Comparison of ENCODE assay signal across 10 cellular contexts in the genomic region with DNA sequence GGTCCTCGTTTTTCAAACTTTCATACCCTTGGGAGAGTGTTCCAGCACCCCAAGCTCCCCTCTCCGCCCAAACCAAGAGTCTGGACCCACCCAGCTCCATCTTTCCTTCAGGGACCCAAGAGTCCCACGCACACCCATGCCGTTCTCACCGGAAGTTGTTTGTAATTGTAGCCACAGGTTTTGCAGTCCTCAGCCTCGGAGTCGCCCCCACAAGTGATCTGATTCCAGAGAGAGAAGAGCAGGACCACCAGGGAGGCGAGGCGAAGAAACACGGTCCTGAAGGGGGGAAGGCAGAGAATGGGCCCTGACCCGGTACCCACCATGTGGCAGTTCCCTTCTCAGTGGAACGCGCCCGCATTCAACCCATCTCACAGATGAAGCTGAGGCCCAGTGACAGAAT. TPM values are rescaled to one million over a fixed set of nuclear protein-coding genes. Genes with fewer than 3 reads are reported as not detected.
A peak's percentile ranks its signal among the peaks of the same experiment; 100 is the strongest.
DNase-seq lines count a peak whose midpoint lies in the region; ATAC-seq and TF ChIP-seq lines count a peak whose summit lies in the region.
"Had no signal": no experiment of that assay in that cellular context is flagged by ENCODE, and none has a peak within 500 bp of the region (broad histone marks: within the 10 kb centered on the region; RNA-seq: fewer than 3 reads in every experiment).

No MANE protein-coding gene starts in this region.

- H3K36me3 ChIP-seq in DOHH2 (ENCODE audit: control insufficient read depth, low read length), result peaks cover 4% of the 10 kb centered on the region
- H3K36me3 ChIP-seq in Peyer's patch, result peaks cover 0 to 3% (median 0%) of the 10 kb centered on the region in 3 donors
- H3K36me3 ChIP-seq in esophagus squamous epithelium, result peaks cover 0 to 3% (median 2%) of the 10 kb centered on the region in 3 donors
- peaks cover 2% of the 10 kb centered on the region for H3K36me3 ChIP-seq in rectal smooth muscle tissue (ENCODE audit: control insufficient read depth, insufficient read depth, low read length)

- intact Hi-C loops in esophagus squamous epithelium (cut with DNase I), result loop anchor here (10.0 kb wide), 1 partner anchor 72 kb away; no protein-coding TSS in a partner anchor

- H3K4me2 ChIP-seq in DOHH2 (ENCODE audit: low read length), result peak overlapping the region; percentile 58

- TF ChIP-seq CTCF in DOHH2 (IDR thresholded peaks at IDR 0.05; ENCODE audit: low read depth, low read length, poor library complexity, severe bottlenecking) (no peak), Peyer's patch (IDR thresholded peaks at IDR 0.05) (no peak), esophagus squamous epithelium (IDR thresholded peaks at IDR 0.05) (no peak)

- H3K9me2 ChIP-seq in DOHH2 (replicated peaks; ENCODE audit: control insufficient read depth, low read length), result no peaks in the 10 kb centered on the region

- H3K27me3 ChIP-seq in DOHH2 (ENCODE audit: control insufficient read depth, low read length) (no peaks in the 10 kb centered on the region), Peyer's patch (no peaks in the 10 kb centered on the region), esophagus squamous epithelium (peaks cover 0 to 23% (median 0%) of the 10 kb centered on the region in 4 donors), rectal smooth muscle tissue (ENCODE audit: control insufficient read depth, insufficient read depth, low read length) (peaks cover 3% of the 10 kb centered on the region)

- TF ChIP-seq POLR2A in Peyer's patch (IDR thresholded peaks at IDR 0.05), result no peak
- no peak for TF ChIP-seq POLR2A in esophagus squamous epithelium (IDR thresholded peaks at IDR 0.05)

- H3K4me1 ChIP-seq in DOHH2 (ENCODE audit: control insufficient read depth, low read length) (peaks cover 34% of the 10 kb centered on the region), Peyer's patch (peaks cover 5 to 64% (median 16%) of the 10 kb centered on the region in 4 donors), esophagus squamous epithelium (peaks cover 41 to 58% (median 41%) of the 10 kb centered on the region in 3 donors), rectal smooth muscle tissue (ENCODE audit: control insufficient read depth, insufficient read depth, low read length) (peaks cover 15% of the 10 kb centered on the region)

- H3F3A ChIP-seq in DOHH2 (ENCODE audit: control insufficient read depth, insufficient read depth), result peaks cover 3% of the 10 kb centered on the region; the same call in 1 of the 2 replicates

- H3K9me3 ChIP-seq in DOHH2 (ENCODE audit: control insufficient read depth, insufficient read depth, low read length) (no peaks in the 10 kb centered on the region), Peyer's patch (no peaks in the 10 kb centered on the region), esophagus squamous epithelium (no peaks in the 10 kb centered on the region)

- H3K27ac ChIP-seq in DOHH2 (ENCODE audit: low read depth, low read length) (no peak overlapping the region), Peyer's patch (peak overlapping the region in 3 of 4 donors; percentile 60 to 92 (median 86)), esophagus squamous epithelium (peak overlapping the region; percentile 3 to 65 (median 62)), rectal smooth muscle tissue (ENCODE audit: low read depth, low read length) (no peak overlapping the region)

- peaks cover 5% of the 10 kb centered on the region for H4K20me1 ChIP-seq in DOHH2 (ENCODE audit: control insufficient read depth, insufficient read depth, low read depth, low read length)

- H3K9ac ChIP-seq in rectal smooth muscle tissue (ENCODE audit: low read length), result no peak overlapping the region

- peaks cover 28% of the 10 kb centered on the region for H3K79me2 ChIP-seq in DOHH2 (ENCODE audit: control insufficient read depth, low read length)

- ATAC-seq in GM18520 (IDR thresholded peaks at IDR 0.05; ENCODE audit: unreplicated experiment), result no peak
- no peak for ATAC-seq in HG03108 (IDR thresholded peaks at IDR 0.05; ENCODE audit: unreplicated experiment)

- H3K4me3 ChIP-seq in DOHH2 (ENCODE audit: low read length), result peak overlapping the region; percentile 56; the same call in 1 of the 2 replicates
- peak overlapping the region in 3 of 4 donors; percentile 43 to 53 (median 49) for H3K4me3 ChIP-seq in Peyer's patch
- H3K4me3 ChIP-seq in esophagus squamous epithelium, result peak overlapping the region in 3 of 4 donors; percentile 48 to 59 (median 50)
- peak overlapping the region; percentile 64 for H3K4me3 ChIP-seq in rectal smooth muscle tissue (ENCODE audit: low read length)

- DNase-seq in Peyer's patch (peak in 1 of 3 donors; percentile 46), esophagus squamous epithelium (lab: John Stamatoyannopoulos, UW) (no peak), nucleus accumbens (lab: John Stamatoyannopoulos, UW) (no peak), HuH-7 (ENCODE audit: low spot score) (no peak)
- DNase-seq: NCI-H2081 treated with DMSO at 0.1 percent for 48 hours had no signal

- 60 to 72% methylated on average over 6 to 11 of the region's 14 CpGs for WGBS in esophagus squamous epithelium, 2 donors

RNA-seq across cellular contexts. Expression of gene LENG1, which starts 3.4 kb away (rescaled TPM):
- total RNA-seq in Peyer's patch (10 to 100 TPM in 2 of 4 donors, 1 to 10 TPM in 2; 2.9 to 28.9 (median 6.8) TPM), esophagus squamous epithelium (1 to 10 TPM; 1.7 to 4.7 (median 4.3) TPM)

RNA-seq across cellular contexts. Expression of gene TMC4, which starts 10.1 kb away (rescaled TPM):
- total RNA-seq in Peyer's patch (100 to 1,000 TPM in 3 of 4 donors, 10 to 100 TPM in 1; 38.0 to 281 (median 232) TPM), esophagus squamous epithelium (10 to 100 TPM in 3 of 4 donors, 1 to 10 TPM in 1; 4.0 to 45.6 (median 17.5) TPM)
- total RNA-seq: glomerular endothelial cell had no signal

RNA-seq across cellular contexts. Expression of gene CNOT3, which starts 25.3 kb away (rescaled TPM):
- total RNA-seq in Peyer's patch, result 10 to 100 TPM; 26.1 to 99.9 (median 38.9) TPM
- total RNA-seq in esophagus squamous epithelium, result 10 to 100 TPM; 18.0 to 27.9 (median 18.7) TPM

RNA-seq across cellular contexts. Expression of gene MBOAT7, which starts 26.5 kb away (rescaled TPM):
- total RNA-seq in Peyer's patch (100 to 1,000 TPM in 3 of 4 donors, 10 to 100 TPM in 1; 85.8 to 370 (median 245) TPM), esophagus squamous epithelium (10 to 100 TPM; 32.2 to 56.2 (median 40.8) TPM)

RNA-seq across cellular contexts. Expression of gene TSEN34, which starts 28.2 kb away (rescaled TPM):
- total RNA-seq in Peyer's patch (10 to 100 TPM; 29.7 to 50.4 (median 42.2) TPM), esophagus squamous epithelium (10 to 100 TPM; 56.1 to 70.9 (median 64.4) TPM)

Comparison
In these comparisons a context has a peak if more than half of its experiments do, and no peak if none do; other contexts are left out.
1. H3K27ac ChIP-seq: peak in Peyer's patch (3 of 4) and esophagus squamous epithelium (4 of 4); none in DOHH2 (single experiment) and rectal smooth muscle tissue (single experiment).
2. Peak in every context shown above with its lines, with median percentiles within 50 percentile points of each other: H3K4me3 ChIP-seq.